17 cellular contexts compared by ENCODE assay signal in the genomic region with DNA sequence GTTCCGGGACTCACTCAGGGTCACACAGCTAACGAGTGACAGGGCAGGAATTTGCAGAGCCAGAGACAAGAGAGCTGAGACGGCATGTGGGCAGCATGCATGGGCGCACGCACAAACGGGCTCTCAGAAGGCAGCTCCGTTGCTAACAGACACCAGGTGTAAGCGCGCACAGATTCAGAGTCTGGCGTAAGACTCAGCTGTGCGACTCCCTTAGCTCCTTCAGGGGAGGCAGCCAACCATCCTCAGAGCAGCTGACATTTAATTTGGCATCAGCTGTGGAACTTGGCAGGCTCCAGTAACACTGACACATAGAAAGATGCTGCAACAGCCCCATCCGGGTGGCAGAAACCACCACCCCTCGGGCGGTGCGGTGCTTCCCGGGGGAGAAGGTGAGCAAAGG. TPM values are rescaled to one million over a fixed set of nuclear protein-coding genes. Genes with fewer than 3 reads are reported as not detected.
DNase-seq lines count a peak whose midpoint lies in the region; ATAC-seq and TF ChIP-seq lines count a peak whose summit lies in the region.
"Had no signal": no experiment of that assay in that cellular context is flagged by ENCODE, and none has a peak within 500 bp of the region (broad histone marks: within the 10 kb centered on the region; RNA-seq: fewer than 3 reads in every experiment).

No MANE protein-coding gene starts in this region.

- H4K20me1 ChIP-seq in GM23338 (replicated peaks; ENCODE audit: insufficient read depth), result peaks cover 5% of the 10 kb centered on the region

- H3K27me3 Mint-ChIP-seq in GM23338 (ENCODE audit: insufficient read depth, low read depth, poor library complexity), result peaks cover 4% of the 10 kb centered on the region
- H3K27me3 Mint-ChIP-seq: dendritic cell treated with granulocyte-macrophage colony-stimulating factor and Interleukin-4, amounts not matched to agents 40 ng/mL and 50 ng/mL, for 4 days; stimulated activated naive CD8-positive, alpha-beta T cell treated with anti-CD3 and anti-CD28 coated beads, Interleukin-15, Interleukin-2, amounts not matched to agents 100 ng/mL and 50 ng/mL, for 24 hours had no signal

- H3K4me1 Mint-ChIP-seq in GM23338, result no peaks in the 10 kb centered on the region

- no peak overlapping the region for H3K4me3 Mint-ChIP-seq in GM23338
- H3K4me3 Mint-ChIP-seq: dendritic cell treated with granulocyte-macrophage colony-stimulating factor and Interleukin-4, amounts not matched to agents 40 ng/mL and 50 ng/mL, for 4 days; stimulated activated naive CD8-positive, alpha-beta T cell treated with anti-CD3 and anti-CD28 coated beads, Interleukin-15, Interleukin-2, amounts not matched to agents 100 ng/mL and 50 ng/mL, for 24 hours had no signal

- H3F3A ChIP-seq in GM23338 (replicated peaks; ENCODE audit: low read depth), result no peaks in the 10 kb centered on the region

- no peaks in the 10 kb centered on the region for H3K4me1 ChIP-seq in GM23338 (ENCODE audit: insufficient read depth)
- H3K4me1 ChIP-seq: esophagus muscularis mucosa had no signal

- TF ChIP-seq CTCF in GM23338 (conservative IDR thresholded peaks at IDR 0.05; ENCODE audit: low read depth in 2 of 2) (no peak), cardiac fibroblast (IDR thresholded peaks at IDR 0.05; ENCODE audit: low read depth, low read length) (no peak)

- peak overlapping the region; percentile 34; the same call in 1 of the 2 replicates for H3K27ac Mint-ChIP-seq in GM23338
- H3K27ac Mint-ChIP-seq: dendritic cell treated with granulocyte-macrophage colony-stimulating factor and Interleukin-4, amounts not matched to agents 40 ng/mL and 50 ng/mL, for 4 days; stimulated activated naive CD8-positive, alpha-beta T cell treated with anti-CD3 and anti-CD28 coated beads, Interleukin-15, Interleukin-2, amounts not matched to agents 100 ng/mL and 50 ng/mL, for 24 hours had no signal

- H3K9me3 Mint-ChIP-seq in GM23338, result no peaks in the 10 kb centered on the region
- H3K9me3 Mint-ChIP-seq: dendritic cell treated with granulocyte-macrophage colony-stimulating factor and Interleukin-4, amounts not matched to agents 40 ng/mL and 50 ng/mL, for 4 days; stimulated activated naive CD8-positive, alpha-beta T cell treated with anti-CD3 and anti-CD28 coated beads, Interleukin-15, Interleukin-2, amounts not matched to agents 100 ng/mL and 50 ng/mL, for 24 hours had no signal

- H3K9me2 ChIP-seq in GM23338 (ENCODE audit: insufficient read depth), result no peaks in the 10 kb centered on the region

- no peaks in the 10 kb centered on the region for H3K27me3 ChIP-seq in GM23338 (ENCODE audit: insufficient read depth)
- H3K27me3 ChIP-seq: esophagus muscularis mucosa had no signal

- H3K36me3 ChIP-seq in GM23338 (ENCODE audit: insufficient read depth), result peaks cover 12% of the 10 kb centered on the region; the same call in 1 of the 2 replicates

- no peak for ATAC-seq in GM23338
- no peak for ATAC-seq in GM19397 (IDR thresholded peaks at IDR 0.05; ENCODE audit: unreplicated experiment)
- no peak for ATAC-seq in GM18873 (IDR thresholded peaks at IDR 0.05; ENCODE audit: low FRiP score, unreplicated experiment)
- ATAC-seq in HG03565 (IDR thresholded peaks at IDR 0.05; ENCODE audit: unreplicated experiment), result no peak
- ATAC-seq: HCT116 had no signal

- peaks cover 32% of the 10 kb centered on the region for H3K36me3 Mint-ChIP-seq in GM23338 (ENCODE audit: low read depth)

- H3K79me2 ChIP-seq in GM23338 (replicated peaks; ENCODE audit: insufficient read depth), result no peaks in the 10 kb centered on the region

- no peak overlapping the region for H3K27ac ChIP-seq in GM23338 (ENCODE audit: low read depth)
- H3K27ac ChIP-seq: esophagus muscularis mucosa had no signal

- no peak overlapping the region for H2AFZ ChIP-seq in GM23338

- H3K4me3 ChIP-seq in GM23338, result no peak overlapping the region
- H3K4me3 ChIP-seq in cardiac fibroblast (replicated peaks in 1 of 2; ENCODE audit: low read depth in 2 of 2, low read length in 2 of 2), result no peak overlapping the region
- H3K4me3 ChIP-seq: esophagus muscularis mucosa had no signal

- no peak overlapping the region for H3K4me2 ChIP-seq in GM23338

- DNase-seq in AG08395 (ENCODE audit: low spot score) (peak; percentile 73), GM23338 (ENCODE audit: low spot score) (no peak), cardiac fibroblast (ENCODE audit: low read depth in 2 of 2) (peak; percentile 29 to 39), kidney tubule cell (ENCODE audit: low spot score) (peak; percentile 57)
- DNase-seq in activated CD4-positive, alpha-beta T cell treated with anti-CD3 and anti-CD28 coated beads for 48 hours, result no peak
- DNase-seq: ACHN; activated CD4-positive, alpha-beta T cell treated with anti-CD3 and anti-CD28 coated beads, Interleukin-2, amount 50 U/mL, for 4 hours; activated T-cell treated with anti-CD3 and anti-CD28 coated beads, Interleukin-2, amount 50 U/mL, for 48 hours; Calu3; mesenchymal stem cell had no signal

TF ChIP-seq in GM23338, 12 proteins besides CTCF, POLR2A, EP300 and RAD21:
- TF ChIP-seq, protein P1, sequence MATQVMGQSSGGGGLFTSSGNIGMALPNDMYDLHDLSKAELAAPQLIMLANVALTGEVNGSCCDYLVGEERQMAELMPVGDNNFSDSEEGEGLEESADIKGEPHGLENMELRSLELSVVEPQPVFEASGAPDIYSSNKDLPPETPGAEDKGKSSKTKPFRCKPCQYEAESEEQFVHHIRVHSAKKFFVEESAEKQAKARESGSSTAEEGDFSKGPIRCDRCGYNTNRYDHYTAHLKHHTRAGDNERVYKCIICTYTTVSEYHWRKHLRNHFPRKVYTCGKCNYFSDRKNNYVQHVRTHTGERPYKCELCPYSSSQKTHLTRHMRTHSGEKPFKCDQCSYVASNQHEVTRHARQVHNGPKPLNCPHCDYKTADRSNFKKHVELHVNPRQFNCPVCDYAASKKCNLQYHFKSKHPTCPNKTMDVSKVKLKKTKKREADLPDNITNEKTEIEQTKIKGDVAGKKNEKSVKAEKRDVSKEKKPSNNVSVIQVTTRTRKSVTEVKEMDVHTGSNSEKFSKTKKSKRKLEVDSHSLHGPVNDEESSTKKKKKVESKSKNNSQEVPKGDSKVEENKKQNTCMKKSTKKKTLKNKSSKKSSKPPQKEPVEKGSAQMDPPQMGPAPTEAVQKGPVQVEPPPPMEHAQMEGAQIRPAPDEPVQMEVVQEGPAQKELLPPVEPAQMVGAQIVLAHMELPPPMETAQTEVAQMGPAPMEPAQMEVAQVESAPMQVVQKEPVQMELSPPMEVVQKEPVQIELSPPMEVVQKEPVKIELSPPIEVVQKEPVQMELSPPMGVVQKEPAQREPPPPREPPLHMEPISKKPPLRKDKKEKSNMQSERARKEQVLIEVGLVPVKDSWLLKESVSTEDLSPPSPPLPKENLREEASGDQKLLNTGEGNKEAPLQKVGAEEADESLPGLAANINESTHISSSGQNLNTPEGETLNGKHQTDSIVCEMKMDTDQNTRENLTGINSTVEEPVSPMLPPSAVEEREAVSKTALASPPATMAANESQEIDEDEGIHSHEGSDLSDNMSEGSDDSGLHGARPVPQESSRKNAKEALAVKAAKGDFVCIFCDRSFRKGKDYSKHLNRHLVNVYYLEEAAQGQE (IDR thresholded peaks at IDR 0.05; ENCODE audit: unreplicated experiment), result no peak

RNA-seq across cellular contexts. Expression of a gene that starts 7.5 kb away (rescaled TPM):
- 2.6 and 3.9 TPM in 2 replicates for total RNA-seq in GM23338 (2014; rRNA removed; shearing (Covaris generic))
- polyA plus RNA-seq in GM23338 (2016; fragmentation: Nextera tagmentation; extraction: Ambion mirVana), result 4.2 and 4.4 TPM in 2 replicates
- total RNA-seq: Calu3 had no signal

RNA-seq across cellular contexts. Expression of a gene that starts 39.7 kb away (rescaled TPM):
- 31.0 and 38.6 TPM in 2 replicates for total RNA-seq in GM23338 (2014; rRNA removed; shearing (Covaris generic))
- polyA plus RNA-seq in GM23338 (2016; fragmentation: Nextera tagmentation; extraction: Ambion mirVana), result 61.6 and 63.2 TPM in 2 replicates

RNA-seq across cellular contexts. Expression of a gene that starts 40.1 kb away (rescaled TPM):
- total RNA-seq in GM23338 (2014; rRNA removed; shearing (Covaris generic)), result 36.0 and 62.2 TPM in 2 replicates
- 18.9 and 20.5 TPM in 2 replicates for polyA plus RNA-seq in GM23338 (2016; fragmentation: Nextera tagmentation; extraction: Ambion mirVana)

Comparison
In these comparisons a context has a peak if more than half of its experiments do, and no peak if none do; other contexts are left out.
1. DNase-seq: peak in AG08395 (single experiment), cardiac fibroblast (2 of 2) and kidney tubule cell (single experiment); none in GM23338 (single experiment) and activated CD4-positive, alpha-beta T cell treated with anti-CD3 and anti-CD28 coated beads for 48 hours (single experiment).